8 cellular contexts compared by ENCODE assay signal in genomic region chr10:84783386-84783785, GRCh38.
DNase-seq lines count a peak whose midpoint lies in the region; ATAC-seq and TF ChIP-seq lines count a peak whose summit lies in the region.

No MANE protein-coding gene starts in this region.

- H3K36me3 Mint-ChIP-seq in mesothelial cell of epicardium, result no peaks in the 10 kb centered on the region
- no peaks in the 10 kb centered on the region for H3K36me3 Mint-ChIP-seq in T-helper 2 cell treated with Interferon-gamma antibody and Interleukin-4, amounts not matched to agents 5 μg/mL and 100 μg/mL, for 36 hours (ENCODE audit: low read depth)

- H3K36me3 ChIP-seq in colonic mucosa, result no peaks in the 10 kb centered on the region

- H3K4me1 Mint-ChIP-seq in mesothelial cell of epicardium, result no peaks in the 10 kb centered on the region
- H3K4me1 Mint-ChIP-seq in T-helper 2 cell treated with Interferon-gamma antibody and Interleukin-4, amounts not matched to agents 5 μg/mL and 100 μg/mL, for 36 hours (ENCODE audit: low read depth), result no peaks in the 10 kb centered on the region

- no peaks in the 10 kb centered on the region for H3K27me3 ChIP-seq in colonic mucosa

- ATAC-seq in HG02798 (IDR thresholded peaks at IDR 0.05; ENCODE audit: poor library complexity, unreplicated experiment), result peak; percentile 82

- TF ChIP-seq CTCF in GM13976 (IDR thresholded peaks at IDR 0.05; ENCODE audit: borderline replicate concordance, control extremely low read depth, extremely low read depth, insufficient read depth, missing control alignments) (peak; percentile 64), colonic mucosa (IDR thresholded peaks at IDR 0.05) (peak; percentile 47), mesothelial cell of epicardium (IDR thresholded peaks at IDR 0.05; ENCODE audit: unreplicated experiment) (peak; percentile 59)

- H3K9me3 ChIP-seq in colonic mucosa, result no peaks in the 10 kb centered on the region

- DNase-seq in AG08396 (ENCODE audit: low spot score) (peak; percentile 14), GM13976 (ENCODE audit: low spot score) (peak; percentile 47), NCI-H2081 (lab: John Stamatoyannopoulos, UW) (peak; percentile 45 to 72), colonic mucosa (no peak), mesothelial cell of epicardium (ENCODE audit: low spot score in 2 of 2, unreplicated experiment in 2 of 2) (no peak), amniotic stem cell (lab: John Stamatoyannopoulos, UW) (no peak)
- DNase-seq in T-helper 2 cell treated with Interferon-gamma antibody and Interleukin-4, amounts not matched to agents 5 μg/mL and 100 μg/mL, for 36 hours (ENCODE audit: low spot score), result no peak

- no peaks in the 10 kb centered on the region for H3K4me1 ChIP-seq in colonic mucosa

- H3K27ac ChIP-seq in colonic mucosa, result no peak overlapping the region

- no peak overlapping the region for H3K9ac ChIP-seq in colonic mucosa (ENCODE audit: low read depth in 2 of 2, low read length in 2 of 2)

- no peak overlapping the region for H3K27ac Mint-ChIP-seq in mesothelial cell of epicardium
- H3K27ac Mint-ChIP-seq in T-helper 2 cell treated with Interferon-gamma antibody and Interleukin-4, amounts not matched to agents 5 μg/mL and 100 μg/mL, for 36 hours, result no peak overlapping the region

- no peak overlapping the region for H3K4me3 ChIP-seq in colonic mucosa

- H3K9me3 Mint-ChIP-seq in mesothelial cell of epicardium, result no peaks in the 10 kb centered on the region
- no peaks in the 10 kb centered on the region for H3K9me3 Mint-ChIP-seq in T-helper 2 cell treated with Interferon-gamma antibody and Interleukin-4, amounts not matched to agents 5 μg/mL and 100 μg/mL, for 36 hours

- in situ Hi-C loops in GM13976 (cut with MboI; ENCODE audit: low sequenced_read_pairs, unreplicated experiment), result no loop called here

- intact Hi-C loops in colonic mucosa (cut with DNase I), result no loop called here

- H3K4me3 Mint-ChIP-seq in mesothelial cell of epicardium, result no peak overlapping the region
- H3K4me3 Mint-ChIP-seq in T-helper 2 cell treated with Interferon-gamma antibody and Interleukin-4, amounts not matched to agents 5 μg/mL and 100 μg/mL, for 36 hours, result no peak overlapping the region

- peaks cover 26% of the 10 kb centered on the region for H3K27me3 Mint-ChIP-seq in mesothelial cell of epicardium (ENCODE audit: low read depth)
- no peaks in the 10 kb centered on the region for H3K27me3 Mint-ChIP-seq in T-helper 2 cell treated with Interferon-gamma antibody and Interleukin-4, amounts not matched to agents 5 μg/mL and 100 μg/mL, for 36 hours (ENCODE audit: low read depth)

Comparison
In these comparisons a context has a peak if more than half of its experiments do, and no peak if none do; other contexts are left out.
1. DNase-seq: peak in AG08396 (single experiment), GM13976 (single experiment) and NCI-H2081 (2 of 2); none in colonic mucosa (single experiment), mesothelial cell of epicardium (0 of 2), amniotic stem cell (single experiment) and T-helper 2 cell treated with Interferon-gamma antibody and Interleukin-4, amounts not matched to agents 5 μg/mL and 100 μg/mL, for 36 hours (single experiment).
2. Peak in every context shown above with its lines, with median percentiles within 50 percentile points of each other: CTCF ChIP-seq.